Comparison of ENCODE assay signal across 9 cellular contexts in the genomic region with DNA sequence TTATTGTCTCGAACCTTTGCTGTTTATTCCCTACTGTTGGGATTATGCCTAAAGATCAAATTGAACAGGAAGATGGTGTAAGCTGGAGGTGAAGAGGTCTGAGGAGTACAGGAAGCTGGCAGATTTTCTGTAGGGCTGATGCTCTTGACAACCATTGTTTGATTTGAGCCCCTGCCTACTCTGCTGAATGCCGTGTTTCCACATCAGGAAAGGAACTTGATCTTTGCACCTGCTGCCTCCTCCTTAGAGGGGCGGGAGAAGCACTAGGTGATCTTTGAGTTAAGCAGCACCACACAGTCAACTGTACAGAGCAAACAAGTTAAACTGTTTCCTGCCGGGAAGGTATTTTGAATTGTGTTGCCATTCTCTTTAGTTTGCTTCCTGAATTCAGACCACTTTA.
DNase-seq lines count a peak whose midpoint lies in the region; ATAC-seq and TF ChIP-seq lines count a peak whose summit lies in the region.
"Had no signal": no experiment of that assay in that cellular context is flagged by ENCODE, and none has a peak within 500 bp of the region (broad histone marks: within the 10 kb centered on the region; RNA-seq: fewer than 3 reads in every experiment).

No MANE protein-coding gene starts in this region.

- no peak overlapping the region for H3K4me3 ChIP-seq in HUES48 (ENCODE audit: low read depth, low read length)

- H3K36me3 ChIP-seq in HUES48 (ENCODE audit: control insufficient read depth, insufficient read depth, low read length) = no peaks in the 10 kb centered on the region

- no peak overlapping the region for H3K9ac ChIP-seq in HUES48 (ENCODE audit: low read depth, low read length)

- peaks cover 0 to 2% (median 0%) of the 10 kb centered on the region in 5 experiments for H3K9me3 Mint-ChIP-seq in brain
- H3K9me3 Mint-ChIP-seq in stimulated activated naive CD8-positive, alpha-beta T cell treated with anti-CD3 and anti-CD28 coated beads, Interleukin-15, amount 100 ng/mL, for 72 hours = peaks cover 3 to 5% of the 10 kb centered on the region in 2 donors

- peak overlapping the region in 4 of 5 experiments; percentile 52 to 94 (median 80) for H3K27ac Mint-ChIP-seq in brain
- no peak overlapping the region for H3K27ac Mint-ChIP-seq in stimulated activated naive CD8-positive, alpha-beta T cell treated with anti-CD3 and anti-CD28 coated beads, Interleukin-15, amount 100 ng/mL, for 72 hours

- H3K4me1 Mint-ChIP-seq in brain = peaks cover 34% of the 10 kb centered on the region
- H3K4me1 Mint-ChIP-seq in stimulated activated naive CD8-positive, alpha-beta T cell treated with anti-CD3 and anti-CD28 coated beads, Interleukin-15, amount 100 ng/mL, for 72 hours = no peaks in the 10 kb centered on the region

- DNase-seq in NCI-H2107 treated with DMSO at 0.1 percent for 48 hours (lab: John Stamatoyannopoulos, UW; ENCODE audit: unreplicated experiment) = peak; percentile 79
- DNase-seq in mucosa of gallbladder (ENCODE audit: low spot score) = peak; percentile 40
- no peak for DNase-seq in activated CD4-positive, alpha-beta T cell treated with anti-CD3 and anti-CD28 coated beads, Interleukin-2, amount 50 U/mL, for 4 hours
- no peak for DNase-seq in DMS 273 (lab: John Stamatoyannopoulos, UW; ENCODE audit: unreplicated experiment)
- no peak for DNase-seq in HCEC 1CT
- DNase-seq in stimulated activated naive CD8-positive, alpha-beta T cell treated with anti-CD3 and anti-CD28 coated beads, Interleukin-15, amount 100 ng/mL, for 72 hours = no peak
- DNase-seq: foreskin keratinocyte had no signal

- H3K27ac ChIP-seq in HUES48 (ENCODE audit: low read depth, low read length) = peak overlapping the region; percentile 22
- H3K27ac ChIP-seq: foreskin keratinocyte had no signal

- H3K36me3 Mint-ChIP-seq in brain = no peaks in the 10 kb centered on the region

- no peak for TF ChIP-seq CTCF in brain (conservative IDR thresholded peaks at IDR 0.05)

- ATAC-seq in stimulated activated naive CD8-positive, alpha-beta T cell treated with anti-CD3 and anti-CD28 coated beads, Interleukin-15, amount 100 ng/mL, for 72 hours = no peak
- ATAC-seq: foreskin keratinocyte had no signal

- H3K27me3 ChIP-seq in HUES48 (ENCODE audit: control insufficient read depth, insufficient read depth, low read length) = no peaks in the 10 kb centered on the region
- H3K27me3 ChIP-seq: foreskin keratinocyte had no signal

- H3K4me3 Mint-ChIP-seq in brain = peak overlapping the region in 3 of 5 experiments; percentile 19 to 27 (median 24)
- no peak overlapping the region for H3K4me3 Mint-ChIP-seq in stimulated activated naive CD8-positive, alpha-beta T cell treated with anti-CD3 and anti-CD28 coated beads, Interleukin-15, amount 100 ng/mL, for 72 hours

- H3K4me1 ChIP-seq in HUES48 (ENCODE audit: control insufficient read depth, insufficient read depth, low read length) = peaks cover 15% of the 10 kb centered on the region
- H3K4me1 ChIP-seq: foreskin keratinocyte had no signal

- no peaks in the 10 kb centered on the region for H3K9me3 ChIP-seq in HUES48 (ENCODE audit: control insufficient read depth, insufficient read depth, low read length)

- no peaks in the 10 kb centered on the region for H3K27me3 Mint-ChIP-seq in brain
- no peaks in the 10 kb centered on the region for H3K27me3 Mint-ChIP-seq in stimulated activated naive CD8-positive, alpha-beta T cell treated with anti-CD3 and anti-CD28 coated beads, Interleukin-15, amount 100 ng/mL, for 72 hours

Comparison
In these comparisons a context has a peak if more than half of its experiments do, and no peak if none do; other contexts are left out.
1. DNase-seq: peak in NCI-H2107 treated with DMSO at 0.1 percent for 48 hours (single experiment) and mucosa of gallbladder (single experiment); none in activated CD4-positive, alpha-beta T cell treated with anti-CD3 and anti-CD28 coated beads, Interleukin-2, amount 50 U/mL, for 4 hours (0 of 2), DMS 273 (single experiment), HCEC 1CT (single experiment) and stimulated activated naive CD8-positive, alpha-beta T cell treated with anti-CD3 and anti-CD28 coated beads, Interleukin-15, amount 100 ng/mL, for 72 hours (0 of 2).
2. H3K27ac Mint-ChIP-seq: peak in brain (4 of 5); none in stimulated activated naive CD8-positive, alpha-beta T cell treated with anti-CD3 and anti-CD28 coated beads, Interleukin-15, amount 100 ng/mL, for 72 hours (0 of 2).
3. H3K4me3 Mint-ChIP-seq: peak in brain (3 of 5); none in stimulated activated naive CD8-positive, alpha-beta T cell treated with anti-CD3 and anti-CD28 coated beads, Interleukin-15, amount 100 ng/mL, for 72 hours (0 of 2).